Comparison of ENCODE assay signal across 1 cellular context in the genomic region with DNA sequence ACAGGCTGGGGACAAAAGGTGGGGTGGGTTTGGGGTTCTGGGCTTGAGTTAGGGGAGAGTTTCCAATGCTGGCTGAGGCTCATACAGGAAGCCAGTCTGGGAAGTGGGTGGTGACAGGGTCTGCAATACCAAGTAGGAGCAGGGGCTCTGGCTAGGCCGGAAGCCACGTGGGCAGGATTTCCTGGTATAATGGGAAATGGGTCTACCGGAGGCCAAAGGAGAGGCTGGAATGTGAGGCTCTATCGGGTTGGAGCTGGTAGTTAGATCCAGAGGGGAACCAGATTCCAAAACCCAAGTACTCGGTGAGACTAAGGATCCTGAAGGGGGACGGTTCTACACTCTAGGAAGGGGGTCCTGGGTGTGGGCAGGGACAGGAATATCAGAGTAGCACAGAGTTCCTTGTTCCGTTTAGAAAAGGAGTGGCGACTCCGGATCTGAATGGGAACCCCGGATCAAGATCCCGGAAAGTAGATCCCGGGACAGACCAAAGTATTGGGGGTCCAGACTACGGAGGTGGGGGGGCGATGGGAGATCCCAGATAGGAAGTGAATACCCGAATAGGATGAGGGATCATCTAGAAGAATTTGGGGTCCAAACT.
TF ChIP-seq lines count a peak whose summit lies in the region.

No MANE protein-coding gene starts in this region.

TF ChIP-seq in HepG2, 621 proteins besides CTCF, POLR2A, EP300 and RAD21 (continued from another document and continues in another):
- no peak for TF ChIP-seq PRDM15 (CRISPR knock-in tag; IDR thresholded peaks at IDR 0.05)
- no peak for TF ChIP-seq MBNL3 (CRISPR knock-in tag; conservative IDR thresholded peaks at IDR 0.05)
- TF ChIP-seq SKI (IDR thresholded peaks at IDR 0.05; ENCODE audit: partially characterized antibody), result no peak
- no peak for TF ChIP-seq HNF1B (CRISPR knock-in tag; IDR thresholded peaks at IDR 0.05)
- TF ChIP-seq NR2F2 (IDR thresholded peaks at IDR 0.05; ENCODE audit: borderline replicate concordance, low read depth), result no peak
- no peak for TF ChIP-seq CBX2 (IDR thresholded peaks at IDR 0.05; ENCODE audit: low read depth, low read length)
- TF ChIP-seq CBX2 (CRISPR knock-in tag; IDR thresholded peaks at IDR 0.05; ENCODE audit: low read depth), result no peak
- TF ChIP-seq, protein P1, sequence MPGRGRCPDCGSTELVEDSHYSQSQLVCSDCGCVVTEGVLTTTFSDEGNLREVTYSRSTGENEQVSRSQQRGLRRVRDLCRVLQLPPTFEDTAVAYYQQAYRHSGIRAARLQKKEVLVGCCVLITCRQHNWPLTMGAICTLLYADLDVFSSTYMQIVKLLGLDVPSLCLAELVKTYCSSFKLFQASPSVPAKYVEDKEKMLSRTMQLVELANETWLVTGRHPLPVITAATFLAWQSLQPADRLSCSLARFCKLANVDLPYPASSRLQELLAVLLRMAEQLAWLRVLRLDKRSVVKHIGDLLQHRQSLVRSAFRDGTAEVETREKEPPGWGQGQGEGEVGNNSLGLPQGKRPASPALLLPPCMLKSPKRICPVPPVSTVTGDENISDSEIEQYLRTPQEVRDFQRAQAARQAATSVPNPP (CRISPR knock-in tag; IDR thresholded peaks at IDR 0.05), result no peak
- TF ChIP-seq ZNF678 (CRISPR knock-in tag; IDR thresholded peaks at IDR 0.05), result no peak
- TF ChIP-seq ZFP82 (CRISPR knock-in tag; IDR thresholded peaks at IDR 0.05; ENCODE audit: borderline replicate concordance), result no peak
- no peak for TF ChIP-seq HNRNPK (IDR thresholded peaks at IDR 0.05; ENCODE audit: low read depth, low read length, poor library complexity, severe bottlenecking)
- peak; percentile 13; the same call in 1 of the 2 replicates for TF ChIP-seq ARID4A (CRISPR knock-in tag; IDR thresholded peaks at IDR 0.05; ENCODE audit: borderline replicate concordance)
- TF ChIP-seq, protein P2, sequence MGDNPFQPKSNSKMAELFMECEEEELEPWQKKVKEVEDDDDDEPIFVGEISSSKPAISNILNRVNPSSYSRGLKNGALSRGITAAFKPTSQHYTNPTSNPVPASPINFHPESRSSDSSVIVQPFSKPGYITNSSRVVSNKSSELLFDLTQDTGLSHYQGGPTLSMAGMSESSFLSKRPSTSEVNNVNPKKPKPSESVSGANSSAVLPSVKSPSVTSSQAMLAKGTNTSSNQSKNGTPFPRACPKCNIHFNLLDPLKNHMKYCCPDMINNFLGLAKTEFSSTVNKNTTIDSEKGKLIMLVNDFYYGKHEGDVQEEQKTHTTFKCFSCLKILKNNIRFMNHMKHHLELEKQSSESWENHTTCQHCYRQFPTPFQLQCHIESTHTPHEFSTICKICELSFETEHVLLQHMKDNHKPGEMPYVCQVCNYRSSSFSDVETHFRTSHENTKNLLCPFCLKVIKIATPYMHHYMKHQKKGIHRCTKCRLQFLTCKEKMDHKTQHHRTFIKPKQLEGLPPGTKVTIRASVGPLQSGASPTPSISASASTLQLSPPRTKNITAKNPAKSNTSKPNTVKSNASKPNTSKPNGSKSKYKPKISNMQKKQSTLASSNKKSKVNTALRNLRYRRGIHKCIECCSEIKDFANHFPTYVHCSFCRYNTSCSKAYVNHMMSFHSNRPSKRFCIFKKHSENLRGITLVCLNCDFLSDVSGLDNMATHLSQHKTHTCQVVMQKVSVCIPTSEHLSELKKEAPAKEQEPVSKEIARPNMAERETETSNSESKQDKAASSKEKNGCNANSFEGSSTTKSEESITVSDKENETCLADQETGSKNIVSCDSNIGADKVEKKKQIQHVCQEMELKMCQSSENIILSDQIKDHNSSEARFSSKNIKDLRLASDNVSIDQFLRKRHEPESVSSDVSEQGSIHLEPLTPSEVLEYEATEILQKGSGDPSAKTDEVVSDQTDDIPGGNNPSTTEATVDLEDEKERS (CRISPR knock-in tag; IDR thresholded peaks at IDR 0.05), result 0 out of 2 replicates have a peak, but pooled peaks have one; percentile 17
- no peak for TF ChIP-seq DPF2 (CRISPR knock-in tag; IDR thresholded peaks at IDR 0.05; ENCODE audit: borderline replicate concordance, low read depth)
- 0 out of 2 replicates have a peak, but pooled peaks have one; percentile 26 for TF ChIP-seq ETV6 (CRISPR knock-in tag; conservative IDR thresholded peaks at IDR 0.05)
- no peak for TF ChIP-seq ZNF282 (IDR thresholded peaks at IDR 0.05; ENCODE audit: partially characterized antibody)
- 0 out of 2 replicates have a peak, but pooled peaks have one; percentile 44 for TF ChIP-seq SIN3A (IDR thresholded peaks at IDR 0.05; ENCODE audit: borderline replicate concordance, low read depth, low read length)
- TF ChIP-seq ZNF557 (CRISPR knock-in tag; IDR thresholded peaks at IDR 0.05), result no peak
- TF ChIP-seq AGO1 (IDR thresholded peaks at IDR 0.05; ENCODE audit: low read depth, low read length, poor library complexity, severe bottlenecking), result no peak
- no peak for TF ChIP-seq ZBTB14 (CRISPR knock-in tag; IDR thresholded peaks at IDR 0.05)
- TF ChIP-seq CCDC6 (CRISPR knock-in tag; IDR thresholded peaks at IDR 0.05), result no peak
- no peak for TF ChIP-seq AHR (CRISPR knock-in tag; IDR thresholded peaks at IDR 0.05)
- no peak for TF ChIP-seq ZNF792 (CRISPR knock-in tag; IDR thresholded peaks at IDR 0.05)
- no peak for TF ChIP-seq NFE2L2 (IDR thresholded peaks at IDR 0.05; ENCODE audit: low read length)
- TF ChIP-seq, protein P3, sequence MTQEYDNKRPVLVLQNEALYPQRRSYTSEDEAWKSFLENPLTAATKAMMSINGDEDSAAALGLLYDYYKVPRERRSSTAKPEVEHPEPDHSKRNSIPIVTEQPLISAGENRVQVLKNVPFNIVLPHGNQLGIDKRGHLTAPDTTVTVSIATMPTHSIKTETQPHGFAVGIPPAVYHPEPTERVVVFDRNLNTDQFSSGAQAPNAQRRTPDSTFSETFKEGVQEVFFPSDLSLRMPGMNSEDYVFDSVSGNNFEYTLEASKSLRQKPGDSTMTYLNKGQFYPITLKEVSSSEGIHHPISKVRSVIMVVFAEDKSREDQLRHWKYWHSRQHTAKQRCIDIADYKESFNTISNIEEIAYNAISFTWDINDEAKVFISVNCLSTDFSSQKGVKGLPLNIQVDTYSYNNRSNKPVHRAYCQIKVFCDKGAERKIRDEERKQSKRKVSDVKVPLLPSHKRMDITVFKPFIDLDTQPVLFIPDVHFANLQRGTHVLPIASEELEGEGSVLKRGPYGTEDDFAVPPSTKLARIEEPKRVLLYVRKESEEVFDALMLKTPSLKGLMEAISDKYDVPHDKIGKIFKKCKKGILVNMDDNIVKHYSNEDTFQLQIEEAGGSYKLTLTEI (CRISPR knock-in tag; conservative IDR thresholded peaks at IDR 0.05), result no peak
- TF ChIP-seq, protein P4, sequence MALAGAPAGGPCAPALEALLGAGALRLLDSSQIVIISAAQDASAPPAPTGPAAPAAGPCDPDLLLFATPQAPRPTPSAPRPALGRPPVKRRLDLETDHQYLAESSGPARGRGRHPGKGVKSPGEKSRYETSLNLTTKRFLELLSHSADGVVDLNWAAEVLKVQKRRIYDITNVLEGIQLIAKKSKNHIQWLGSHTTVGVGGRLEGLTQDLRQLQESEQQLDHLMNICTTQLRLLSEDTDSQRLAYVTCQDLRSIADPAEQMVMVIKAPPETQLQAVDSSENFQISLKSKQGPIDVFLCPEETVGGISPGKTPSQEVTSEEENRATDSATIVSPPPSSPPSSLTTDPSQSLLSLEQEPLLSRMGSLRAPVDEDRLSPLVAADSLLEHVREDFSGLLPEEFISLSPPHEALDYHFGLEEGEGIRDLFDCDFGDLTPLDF (CRISPR knock-in tag; IDR thresholded peaks at IDR 0.05), result no peak
- TF ChIP-seq ZNF367 (CRISPR knock-in tag; IDR thresholded peaks at IDR 0.05; ENCODE audit: borderline replicate concordance), result no peak
- TF ChIP-seq FOXK1 (CRISPR knock-in tag; IDR thresholded peaks at IDR 0.05; ENCODE audit: borderline replicate concordance, low read depth), result no peak; the same call in 1 of the 2 replicates
- peak; percentile 68 for TF ChIP-seq ETV5 (CRISPR knock-in tag; IDR thresholded peaks at IDR 0.05; ENCODE audit: borderline replicate concordance)
- TF ChIP-seq JUN (CRISPR knock-in tag; IDR thresholded peaks at IDR 0.05), result no peak
- no peak for TF ChIP-seq ZNF781 (CRISPR knock-in tag; IDR thresholded peaks at IDR 0.05; ENCODE audit: borderline replicate concordance, not compliant biosample characterization)
- TF ChIP-seq DNMT1 (CRISPR knock-in tag; IDR thresholded peaks at IDR 0.05), result no peak
- no peak for TF ChIP-seq SNRNP70 (IDR thresholded peaks at IDR 0.05; ENCODE audit: low read depth, low read length)
- no peak for TF ChIP-seq HOXA5 (CRISPR knock-in tag; IDR thresholded peaks at IDR 0.05)
- TF ChIP-seq GABPB1 (CRISPR knock-in tag; IDR thresholded peaks at IDR 0.05), result peak; percentile 67; the same call in 1 of the 2 replicates
- no peak for TF ChIP-seq IKZF4 (CRISPR knock-in tag; IDR thresholded peaks at IDR 0.05; ENCODE audit: borderline replicate concordance, low read depth, not compliant biosample characterization)
- no peak for TF ChIP-seq SUZ12 (IDR thresholded peaks at IDR 0.05; ENCODE audit: low read depth, low read length)
